9 cellular contexts compared by ENCODE assay signal in genomic region chr14:90061849-90062794, GRCh38. TPM values are rescaled to one million over a fixed set of nuclear protein-coding genes. Genes with fewer than 3 reads are reported as not detected.
DNase-seq lines count a peak whose midpoint lies in the region; ATAC-seq, FAIRE-seq and TF ChIP-seq lines count a peak whose summit lies in the region.
"Had no signal": no experiment of that assay in that cellular context is flagged by ENCODE, and none has a peak within 500 bp of the region (broad histone marks: within the 10 kb centered on the region; RNA-seq: fewer than 3 reads in every experiment).

KCNK13 (plus strand) TSS chr14:90061994; CDS start chr14:90062206, 212 bp downstream.

- peaks cover 0 to 12% (median 8%) of the 10 kb centered on the region in 3 donors for H3K4me1 ChIP-seq in pancreas

- H3K36me3 ChIP-seq in pancreas = no peaks in the 10 kb centered on the region

- TF ChIP-seq CTCF in Calu3 (IDR thresholded peaks at IDR 0.05; ENCODE audit: unreplicated experiment) (no peak), glutamatergic neuron (IDR thresholded peaks at IDR 0.05; ENCODE audit: partially characterized antibody, unreplicated experiment) (no peak), pancreas (IDR thresholded peaks at IDR 0.05) (no peak)

- POLR2A ChIA-PET in activated CD4-positive, alpha-beta memory T cell treated with anti-CD3 and anti-CD28 coated beads, Interleukin-2, amount 10 ng/mL, durations not matched to agents 7 days and 5 days (lab: Charles Lee) = interaction anchor here (1.0 kb wide), 1 partner anchor 106 kb away, joined by 3 read pairs; the partner anchor contains the start of gene TDP1

- H3K36me3 Mint-ChIP-seq in Calu3 (ENCODE audit: insufficient read depth, unreplicated experiment) = peaks cover 11% of the 10 kb centered on the region
- H3K36me3 Mint-ChIP-seq in activated CD4-positive, alpha-beta memory T cell treated with anti-CD3 and anti-CD28 coated beads, Interleukin-2, amount 10 ng/mL, durations not matched to agents 7 days and 5 days (ENCODE audit: low read depth) = peaks cover under 1% of the 10 kb centered on the region
- peaks cover 16% of the 10 kb centered on the region for H3K36me3 Mint-ChIP-seq in glutamatergic neuron (ENCODE audit: unreplicated experiment)

- CTCF ChIA-PET in Calu3 (lab: Charles Lee) = interaction anchor here (0.6 kb wide), 1 partner anchor 163 kb away, joined by 6 read pairs; no protein-coding TSS in a partner anchor
- CTCF ChIA-PET in activated CD4-positive, alpha-beta memory T cell treated with anti-CD3 and anti-CD28 coated beads, Interleukin-2, amount 10 ng/mL, durations not matched to agents 7 days and 5 days (lab: Charles Lee) = interaction anchor here (1.0 kb wide), 1 partner anchor 91 kb away, joined by 3 read pairs; no protein-coding TSS in a partner anchor

- peak; percentile 32 for DNase-seq in Calu3
- DNase-seq in MV-4-11 (lab: John Stamatoyannopoulos, UW) = peak; percentile 71
- DNase-seq in activated CD4-positive, alpha-beta memory T cell treated with anti-CD3 and anti-CD28 coated beads, Interleukin-2, amount 10 ng/mL, durations not matched to agents 7 days and 5 days = no peak
- DNase-seq in glutamatergic neuron = peak; percentile 48
- DNase-seq in pancreas = peak; percentile 9 to 72 (median 20)

- no TSS peak for BruUV-seq in Calu3 (replicated peaks; lab: Mats Ljungman, UMichigan)

- peaks cover 21% of the 10 kb centered on the region for H3K4me1 Mint-ChIP-seq in Calu3 (ENCODE audit: low read depth, unreplicated experiment)
- H3K4me1 Mint-ChIP-seq in activated CD4-positive, alpha-beta memory T cell treated with anti-CD3 and anti-CD28 coated beads, Interleukin-2, amount 10 ng/mL, durations not matched to agents 7 days and 5 days = peaks cover 26% of the 10 kb centered on the region
- H3K4me1 Mint-ChIP-seq in glutamatergic neuron (ENCODE audit: low read depth, unreplicated experiment) = peaks cover 4% of the 10 kb centered on the region

- H3K9me3 Mint-ChIP-seq in Calu3 (ENCODE audit: low read depth, unreplicated experiment) (no peaks in the 10 kb centered on the region), glutamatergic neuron (ENCODE audit: unreplicated experiment) (no peaks in the 10 kb centered on the region)
- H3K9me3 Mint-ChIP-seq in activated CD4-positive, alpha-beta memory T cell treated with anti-CD3 and anti-CD28 coated beads, Interleukin-2, amount 10 ng/mL, durations not matched to agents 7 days and 5 days = no peaks in the 10 kb centered on the region

- peaks cover 58% of the 10 kb centered on the region for H3K27me3 Mint-ChIP-seq in Calu3 (ENCODE audit: unreplicated experiment)
- peaks cover 60% of the 10 kb centered on the region for H3K27me3 Mint-ChIP-seq in activated CD4-positive, alpha-beta memory T cell treated with anti-CD3 and anti-CD28 coated beads, Interleukin-2, amount 10 ng/mL, durations not matched to agents 7 days and 5 days
- H3K27me3 Mint-ChIP-seq in glutamatergic neuron (ENCODE audit: unreplicated experiment) = peaks cover 23% of the 10 kb centered on the region

- WGBS in pancreas, 2 donors = 1% methylated on average over 61 to 94 of the region's 94 CpGs

- intact Hi-C loops in Calu3 (cut with micrococcal nuclease; ENCODE audit: unreplicated experiment) = loop anchor here (2.0 kb wide), 1 partner anchor 173 kb away; no protein-coding TSS in a partner anchor
- intact Hi-C loops in pancreas (cut with DNase I) = no loop called here

- H3K4me3 Mint-ChIP-seq in Calu3 (ENCODE audit: low read depth, unreplicated experiment) = peak within 1 kb of the TSS; percentile 75
- peak within 1 kb of the TSS; percentile 71 for H3K4me3 Mint-ChIP-seq in activated CD4-positive, alpha-beta memory T cell treated with anti-CD3 and anti-CD28 coated beads, Interleukin-2, amount 10 ng/mL, durations not matched to agents 7 days and 5 days
- H3K4me3 Mint-ChIP-seq in glutamatergic neuron (ENCODE audit: unreplicated experiment) = peak within 1 kb of the TSS; percentile 88

- H3K27me3 ChIP-seq in pancreas = peaks cover 0 to 8% (median 4%) of the 10 kb centered on the region in 4 donors

- H3K27ac Mint-ChIP-seq in Calu3 (ENCODE audit: unreplicated experiment) (no peak within 1 kb of the TSS), glutamatergic neuron (ENCODE audit: unreplicated experiment) (no peak within 1 kb of the TSS)
- no peak within 1 kb of the TSS for H3K27ac Mint-ChIP-seq in activated CD4-positive, alpha-beta memory T cell treated with anti-CD3 and anti-CD28 coated beads, Interleukin-2, amount 10 ng/mL, durations not matched to agents 7 days and 5 days

- FAIRE-seq in pancreas (lab: Jason Lieb, UNC) = no peak

- no peaks in the 10 kb centered on the region for H3K9me3 ChIP-seq in pancreas

- peak within 1 kb of the TSS; percentile 14 to 56 (median 42) for H3K4me3 ChIP-seq in pancreas

- no peak within 1 kb of the TSS for H3K27ac ChIP-seq in pancreas

- ATAC-seq in pancreas (peak in 3 of 4 donors; percentile 51 to 64 (median 57)), HG02852 (IDR thresholded peaks at IDR 0.05; ENCODE audit: unreplicated experiment) (no peak), HG03159 (IDR thresholded peaks at IDR 0.05; ENCODE audit: unreplicated experiment) (no peak), GM21737 (IDR thresholded peaks at IDR 0.05; ENCODE audit: unreplicated experiment) (no peak)

RNA-seq across cellular contexts. Expression of gene KCNK13, which starts in this region (rescaled TPM):
- total RNA-seq in Calu3 (2022) (not detected in 2 replicates), glutamatergic neuron (ENCODE audit: unreplicated experiment) (not detected), pancreas (under 1 TPM in 4 of 6 donors, not detected in 2; 0.09 to 0.97 (median 0.35) TPM)
- total RNA-seq in activated CD4-positive, alpha-beta memory T cell treated with anti-CD3 and anti-CD28 coated beads, Interleukin-2, amount 10 ng/mL, durations not matched to agents 7 days and 5 days = under 1 TPM; 0.18 to 0.28 TPM
- polyA plus RNA-seq in pancreas = under 1 TPM; 0.08 to 0.12 TPM
- total RNA-seq: myocyte had no signal

Comparison
In these comparisons a context has a peak if more than half of its experiments do, and no peak if none do; other contexts are left out.
1. Peak in DNase-seq in Calu3; RNA of the gene not detected or under 1 TPM.
2. Peak in DNase-seq in glutamatergic neuron; RNA of the gene not detected or under 1 TPM.
3. Peak in DNase-seq, ATAC-seq and H3K4me3 ChIP-seq in pancreas; RNA of the gene not detected or under 1 TPM.